Comparison of ENCODE assay signal across 4 cellular contexts in the genomic region with DNA sequence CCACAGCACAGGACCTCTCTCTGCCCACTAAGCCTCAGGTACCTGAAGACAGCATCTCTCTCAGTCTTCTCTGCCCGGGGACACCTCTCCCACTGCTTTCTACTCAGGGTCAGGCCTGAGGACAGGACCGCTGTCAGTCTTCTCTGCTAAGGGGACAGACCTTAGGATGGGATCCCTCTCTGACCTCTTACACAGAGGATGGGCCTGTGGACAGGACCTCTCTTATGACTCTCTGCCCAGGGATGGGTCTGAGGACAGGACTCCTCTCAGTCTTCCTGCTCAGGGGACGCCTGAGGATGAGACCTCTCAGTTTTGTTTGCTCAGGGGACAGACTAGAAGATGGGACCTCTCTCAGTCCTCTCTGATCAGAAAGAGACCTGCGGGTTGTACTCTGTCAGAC. TPM values are rescaled to one million over a fixed set of nuclear protein-coding genes. Genes with fewer than 3 reads are reported as not detected.
"Had no signal": no experiment of that assay in that cellular context is flagged by ENCODE, and none has a peak within 500 bp of the region (broad histone marks: within the 10 kb centered on the region; RNA-seq: fewer than 3 reads in every experiment).

No MANE protein-coding gene starts in this region.

RNA-seq across cellular contexts. Expression of a gene that starts 8.5 kb away (rescaled TPM):
- total RNA-seq: LHCN-M2, M059J, MCF 10A, NCI-H460 had no signal
